In genomic region chr6:53268858-53269608, GRCh38 we compare ENCODE assay signal across 16 cellular contexts.
"Had no signal": no experiment of that assay in that cellular context is flagged by ENCODE, and none has a peak within 500 bp of the region (broad histone marks: within the 10 kb centered on the region; RNA-seq: fewer than 3 reads in every experiment).

No MANE protein-coding gene starts in this region.

- H3K4me3 ChIP-seq: coronary artery, heart left ventricle, thyroid gland, upper lobe of right lung had no signal

- ATAC-seq: activated naive CD8-positive, alpha-beta T cell treated with anti-CD3 and anti-CD28 coated beads, Interleukin-2, amount 50 U/mL, for 24 hours; heart left ventricle; left cardiac atrium; stimulated activated naive CD8-positive, alpha-beta T cell treated with anti-CD3 and anti-CD28 coated beads, Interleukin-15, Interleukin-2, amounts not matched to agents 100 U/mL and 50 U/mL, for 24 hours; upper lobe of right lung had no signal

- DNase-seq: activated CD4-positive, alpha-beta T cell treated with anti-CD3 and anti-CD28 coated beads, Interleukin-2, amount 50 U/mL, for 4 hours; activated naive CD4-positive, alpha-beta T cell treated with Interleukin-2 at 50 U/mL for 16 hours; activated naive CD8-positive, alpha-beta T cell treated with anti-CD3 and anti-CD28 coated beads, Interleukin-2, amount 50 U/mL, for 24 hours; cerebellar nuclear complex; heart left ventricle; left cardiac atrium; mesenchymal stem cell; occipital lobe; stimulated activated CD4-positive, alpha-beta T cell treated with anti-CD3 and anti-CD28 coated beads, Interleukin-2, amount 100 ng/mL, for 48 hours; stimulated activated CD8-positive, alpha-beta memory T cell treated with anti-CD3 and anti-CD28 coated beads, Interleukin-4, amount 100 ng/mL, for 48 hours; stimulated activated naive CD8-positive, alpha-beta T cell treated with anti-CD3 and anti-CD28 coated beads, Interleukin-15, Interleukin-2, amounts not matched to agents 100 U/mL and 50 U/mL, for 24 hours; thyroid gland; upper lobe of right lung; WERI-Rb-1 had no signal

- H3K27me3 Mint-ChIP-seq: activated naive CD8-positive, alpha-beta T cell treated with anti-CD3 and anti-CD28 coated beads, Interleukin-2, amount 50 U/mL, for 24 hours had no signal

- H3K9me3 Mint-ChIP-seq: activated naive CD8-positive, alpha-beta T cell treated with anti-CD3 and anti-CD28 coated beads, Interleukin-2, amount 50 U/mL, for 24 hours had no signal

- H3K27me3 ChIP-seq: heart left ventricle, thyroid gland, upper lobe of right lung had no signal

- H3K9me3 ChIP-seq: heart left ventricle, SK-N-SH, thyroid gland, upper lobe of right lung had no signal

- H3K27ac Mint-ChIP-seq: activated naive CD8-positive, alpha-beta T cell treated with anti-CD3 and anti-CD28 coated beads, Interleukin-2, amount 50 U/mL, for 24 hours had no signal

- H3K4me3 Mint-ChIP-seq: activated naive CD8-positive, alpha-beta T cell treated with anti-CD3 and anti-CD28 coated beads, Interleukin-2, amount 50 U/mL, for 24 hours had no signal

- H3K4me1 ChIP-seq: upper lobe of right lung had no signal

- H3K27ac ChIP-seq: coronary artery, heart left ventricle, thyroid gland, upper lobe of right lung, WERI-Rb-1 had no signal

- H3K4me1 Mint-ChIP-seq: activated naive CD8-positive, alpha-beta T cell treated with anti-CD3 and anti-CD28 coated beads, Interleukin-2, amount 50 U/mL, for 24 hours had no signal
